ENCODE assay signal across 2 cellular contexts in genomic region chr6:104633125-104633524, GRCh38.
TF ChIP-seq lines count a peak whose summit lies in the region.

No MANE protein-coding gene starts in this region.

TF ChIP-seq in endothelial cell of umbilical vein, 7 proteins besides CTCF, POLR2A, EP300 and RAD21:
- TF ChIP-seq MYC (IDR thresholded peaks at IDR 0.05; ENCODE audit: low read depth, low read length) (no peak), FOS (IDR thresholded peaks at IDR 0.05; ENCODE audit: borderline replicate concordance, insufficient read depth, low read length) (peak; percentile 55), JUN (IDR thresholded peaks at IDR 0.05; ENCODE audit: borderline replicate concordance, insufficient read depth, insufficient read length, low read depth) (peak; percentile 16), GATA2 (IDR thresholded peaks at IDR 0.05; ENCODE audit: insufficient read depth, insufficient read length, low read depth, low read length) (peak; percentile 12), POLR2AphosphoS5 (IDR thresholded peaks at IDR 0.05; ENCODE audit: insufficient read depth, low read depth, low read length) (no peak)
- TF ChIP-seq, protein P1, sequence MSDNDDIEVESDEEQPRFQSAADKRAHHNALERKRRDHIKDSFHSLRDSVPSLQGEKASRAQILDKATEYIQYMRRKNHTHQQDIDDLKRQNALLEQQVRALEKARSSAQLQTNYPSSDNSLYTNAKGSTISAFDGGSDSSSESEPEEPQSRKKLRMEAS (IDR thresholded peaks at IDR 0.05; ENCODE audit: insufficient read depth, insufficient read length), result no peak

TF ChIP-seq in GM23338, 12 proteins besides CTCF, POLR2A, EP300 and RAD21:
- TF ChIP-seq EZH2 (IDR thresholded peaks at IDR 0.05; ENCODE audit: low read depth, unreplicated experiment) (no peak), JUNB (IDR thresholded peaks at IDR 0.05; ENCODE audit: unreplicated experiment) (no peak), ZNF114 (CRISPR knock-in tag; IDR thresholded peaks at IDR 0.05) (no peak), CREB1 (CRISPR knock-in tag; IDR thresholded peaks at IDR 0.05; ENCODE audit: low read depth) (no peak), REST (IDR thresholded peaks at IDR 0.05; ENCODE audit: unreplicated experiment) (no peak), ETS1 (IDR thresholded peaks at IDR 0.05) (no peak), POLR2AphosphoS5 (IDR thresholded peaks at IDR 0.05; ENCODE audit: low read depth) (no peak), EZH2phosphoT487 (IDR thresholded peaks at IDR 0.05; ENCODE audit: unreplicated experiment) (no peak), STAT1 (IDR thresholded peaks at IDR 0.05; ENCODE audit: unreplicated experiment) (no peak), ZNF331 (CRISPR knock-in tag; IDR thresholded peaks at IDR 0.05; ENCODE audit: low read depth) (no peak), NANOG (IDR thresholded peaks at IDR 0.05; ENCODE audit: borderline replicate concordance) (no peak)
- TF ChIP-seq, protein P2, sequence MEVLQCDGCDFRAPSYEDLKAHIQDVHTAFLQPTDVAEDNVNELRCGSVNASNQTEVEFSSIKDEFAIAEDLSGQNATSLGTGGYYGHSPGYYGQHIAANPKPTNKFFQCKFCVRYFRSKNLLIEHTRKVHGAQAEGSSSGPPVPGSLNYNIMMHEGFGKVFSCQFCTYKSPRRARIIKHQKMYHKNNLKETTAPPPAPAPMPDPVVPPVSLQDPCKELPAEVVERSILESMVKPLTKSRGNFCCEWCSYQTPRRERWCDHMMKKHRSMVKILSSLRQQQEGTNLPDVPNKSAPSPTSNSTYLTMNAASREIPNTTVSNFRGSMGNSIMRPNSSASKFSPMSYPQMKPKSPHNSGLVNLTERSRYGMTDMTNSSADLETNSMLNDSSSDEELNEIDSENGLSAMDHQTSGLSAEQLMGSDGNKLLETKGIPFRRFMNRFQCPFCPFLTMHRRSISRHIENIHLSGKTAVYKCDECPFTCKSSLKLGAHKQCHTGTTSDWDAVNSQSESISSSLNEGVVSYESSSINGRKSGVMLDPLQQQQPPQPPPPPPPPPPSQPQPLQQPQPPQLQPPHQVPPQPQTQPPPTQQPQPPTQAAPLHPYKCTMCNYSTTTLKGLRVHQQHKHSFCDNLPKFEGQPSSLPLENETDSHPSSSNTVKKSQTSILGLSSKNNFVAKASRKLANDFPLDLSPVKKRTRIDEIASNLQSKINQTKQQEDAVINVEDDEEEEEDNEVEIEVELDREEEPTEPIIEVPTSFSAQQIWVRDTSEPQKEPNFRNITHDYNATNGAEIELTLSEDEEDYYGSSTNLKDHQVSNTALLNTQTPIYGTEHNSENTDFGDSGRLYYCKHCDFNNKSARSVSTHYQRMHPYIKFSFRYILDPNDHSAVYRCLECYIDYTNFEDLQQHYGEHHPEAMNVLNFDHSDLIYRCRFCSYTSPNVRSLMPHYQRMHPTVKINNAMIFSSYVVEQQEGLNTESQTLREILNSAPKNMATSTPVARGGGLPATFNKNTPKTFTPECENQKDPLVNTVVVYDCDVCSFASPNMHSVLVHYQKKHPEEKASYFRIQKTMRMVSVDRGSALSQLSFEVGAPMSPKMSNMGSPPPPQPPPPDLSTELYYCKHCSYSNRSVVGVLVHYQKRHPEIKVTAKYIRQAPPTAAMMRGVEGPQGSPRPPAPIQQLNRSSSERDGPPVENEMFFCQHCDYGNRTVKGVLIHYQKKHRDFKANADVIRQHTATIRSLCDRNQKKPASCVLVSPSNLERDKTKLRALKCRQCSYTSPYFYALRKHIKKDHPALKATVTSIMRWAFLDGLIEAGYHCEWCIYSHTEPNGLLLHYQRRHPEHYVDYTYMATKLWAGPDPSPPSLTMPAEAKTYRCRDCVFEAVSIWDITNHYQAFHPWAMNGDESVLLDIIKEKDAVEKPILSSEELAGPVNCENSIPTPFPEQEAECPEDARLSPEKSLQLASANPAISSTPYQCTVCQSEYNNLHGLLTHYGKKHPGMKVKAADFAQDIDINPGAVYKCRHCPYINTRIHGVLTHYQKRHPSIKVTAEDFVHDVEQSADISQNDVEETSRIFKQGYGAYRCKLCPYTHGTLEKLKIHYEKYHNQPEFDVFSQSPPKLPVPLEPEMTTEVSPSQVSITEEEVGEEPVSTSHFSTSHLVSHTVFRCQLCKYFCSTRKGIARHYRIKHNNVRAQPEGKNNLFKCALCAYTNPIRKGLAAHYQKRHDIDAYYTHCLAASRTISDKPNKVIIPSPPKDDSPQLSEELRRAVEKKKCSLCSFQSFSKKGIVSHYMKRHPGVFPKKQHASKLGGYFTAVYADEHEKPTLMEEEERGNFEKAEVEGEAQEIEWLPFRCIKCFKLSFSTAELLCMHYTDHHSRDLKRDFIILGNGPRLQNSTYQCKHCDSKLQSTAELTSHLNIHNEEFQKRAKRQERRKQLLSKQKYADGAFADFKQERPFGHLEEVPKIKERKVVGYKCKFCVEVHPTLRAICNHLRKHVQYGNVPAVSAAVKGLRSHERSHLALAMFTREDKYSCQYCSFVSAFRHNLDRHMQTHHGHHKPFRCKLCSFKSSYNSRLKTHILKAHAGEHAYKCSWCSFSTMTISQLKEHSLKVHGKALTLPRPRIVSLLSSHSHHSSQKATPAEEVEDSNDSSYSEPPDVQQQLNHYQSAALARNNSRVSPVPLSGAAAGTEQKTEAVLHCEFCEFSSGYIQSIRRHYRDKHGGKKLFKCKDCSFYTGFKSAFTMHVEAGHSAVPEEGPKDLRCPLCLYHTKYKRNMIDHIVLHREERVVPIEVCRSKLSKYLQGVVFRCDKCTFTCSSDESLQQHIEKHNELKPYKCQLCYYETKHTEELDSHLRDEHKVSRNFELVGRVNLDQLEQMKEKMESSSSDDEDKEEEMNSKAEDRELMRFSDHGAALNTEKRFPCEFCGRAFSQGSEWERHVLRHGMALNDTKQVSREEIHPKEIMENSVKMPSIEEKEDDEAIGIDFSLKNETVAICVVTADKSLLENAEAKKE (CRISPR knock-in tag; IDR thresholded peaks at IDR 0.05), result no peak
